ENCODE assay signal across 1 cellular context in the genomic region with DNA sequence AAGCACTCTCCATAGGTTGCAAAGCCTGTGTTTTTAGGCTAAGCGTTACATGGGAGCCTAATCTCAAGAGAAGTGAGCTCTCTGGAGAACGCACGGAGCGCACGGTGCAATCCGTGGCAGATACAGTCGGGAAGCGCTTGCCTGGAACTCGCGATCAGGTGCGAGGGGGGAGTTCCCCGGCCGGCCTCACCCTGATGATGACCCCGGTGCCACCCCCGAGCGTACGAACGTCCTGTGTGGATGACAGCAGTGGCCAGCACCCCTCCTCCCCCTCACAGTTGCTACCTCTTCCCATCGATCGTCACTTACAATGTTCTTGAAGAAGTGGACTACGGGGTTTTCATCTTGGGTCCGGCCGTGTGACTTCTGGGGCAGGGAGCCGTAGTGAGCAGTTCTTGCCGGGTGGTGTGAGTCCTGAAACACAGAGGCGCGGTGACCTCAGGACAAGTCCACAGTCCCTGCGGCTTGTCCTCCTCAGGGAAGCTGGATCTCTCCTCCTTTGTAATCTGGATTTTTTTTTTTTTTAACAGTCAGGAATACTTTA.
TF ChIP-seq lines count a peak whose summit lies in the region.

No MANE protein-coding gene starts in this region.

TF ChIP-seq in HepG2, 621 proteins besides CTCF, POLR2A, EP300 and RAD21 (continued from another document):
- TF ChIP-seq, protein P1, sequence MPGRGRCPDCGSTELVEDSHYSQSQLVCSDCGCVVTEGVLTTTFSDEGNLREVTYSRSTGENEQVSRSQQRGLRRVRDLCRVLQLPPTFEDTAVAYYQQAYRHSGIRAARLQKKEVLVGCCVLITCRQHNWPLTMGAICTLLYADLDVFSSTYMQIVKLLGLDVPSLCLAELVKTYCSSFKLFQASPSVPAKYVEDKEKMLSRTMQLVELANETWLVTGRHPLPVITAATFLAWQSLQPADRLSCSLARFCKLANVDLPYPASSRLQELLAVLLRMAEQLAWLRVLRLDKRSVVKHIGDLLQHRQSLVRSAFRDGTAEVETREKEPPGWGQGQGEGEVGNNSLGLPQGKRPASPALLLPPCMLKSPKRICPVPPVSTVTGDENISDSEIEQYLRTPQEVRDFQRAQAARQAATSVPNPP (CRISPR knock-in tag; IDR thresholded peaks at IDR 0.05): no peak
- TF ChIP-seq CHD2 (IDR thresholded peaks at IDR 0.05; ENCODE audit: low read depth, low read length): no peak
- no peak for TF ChIP-seq HOXA3 (CRISPR knock-in tag; IDR thresholded peaks at IDR 0.05)
- TF ChIP-seq, protein P2, sequence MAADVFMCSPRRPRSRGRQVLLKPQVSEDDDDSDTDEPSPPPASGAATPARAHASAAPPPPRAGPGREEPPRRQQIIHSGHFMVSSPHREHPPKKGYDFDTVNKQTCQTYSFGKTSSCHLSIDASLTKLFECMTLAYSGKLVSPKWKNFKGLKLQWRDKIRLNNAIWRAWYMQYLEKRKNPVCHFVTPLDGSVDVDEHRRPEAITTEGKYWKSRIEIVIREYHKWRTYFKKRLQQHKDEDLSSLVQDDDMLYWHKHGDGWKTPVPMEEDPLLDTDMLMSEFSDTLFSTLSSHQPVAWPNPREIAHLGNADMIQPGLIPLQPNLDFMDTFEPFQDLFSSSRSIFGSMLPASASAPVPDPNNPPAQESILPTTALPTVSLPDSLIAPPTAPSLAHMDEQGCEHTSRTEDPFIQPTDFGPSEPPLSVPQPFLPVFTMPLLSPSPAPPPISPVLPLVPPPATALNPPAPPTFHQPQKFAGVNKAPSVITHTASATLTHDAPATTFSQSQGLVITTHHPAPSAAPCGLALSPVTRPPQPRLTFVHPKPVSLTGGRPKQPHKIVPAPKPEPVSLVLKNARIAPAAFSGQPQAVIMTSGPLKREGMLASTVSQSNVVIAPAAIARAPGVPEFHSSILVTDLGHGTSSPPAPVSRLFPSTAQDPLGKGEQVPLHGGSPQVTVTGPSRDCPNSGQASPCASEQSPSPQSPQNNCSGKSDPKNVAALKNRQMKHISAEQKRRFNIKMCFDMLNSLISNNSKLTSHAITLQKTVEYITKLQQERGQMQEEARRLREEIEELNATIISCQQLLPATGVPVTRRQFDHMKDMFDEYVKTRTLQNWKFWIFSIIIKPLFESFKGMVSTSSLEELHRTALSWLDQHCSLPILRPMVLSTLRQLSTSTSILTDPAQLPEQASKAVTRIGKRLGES (CRISPR knock-in tag; IDR thresholded peaks at IDR 0.05; ENCODE audit: borderline replicate concordance): no peak
- TF ChIP-seq, protein P3, sequence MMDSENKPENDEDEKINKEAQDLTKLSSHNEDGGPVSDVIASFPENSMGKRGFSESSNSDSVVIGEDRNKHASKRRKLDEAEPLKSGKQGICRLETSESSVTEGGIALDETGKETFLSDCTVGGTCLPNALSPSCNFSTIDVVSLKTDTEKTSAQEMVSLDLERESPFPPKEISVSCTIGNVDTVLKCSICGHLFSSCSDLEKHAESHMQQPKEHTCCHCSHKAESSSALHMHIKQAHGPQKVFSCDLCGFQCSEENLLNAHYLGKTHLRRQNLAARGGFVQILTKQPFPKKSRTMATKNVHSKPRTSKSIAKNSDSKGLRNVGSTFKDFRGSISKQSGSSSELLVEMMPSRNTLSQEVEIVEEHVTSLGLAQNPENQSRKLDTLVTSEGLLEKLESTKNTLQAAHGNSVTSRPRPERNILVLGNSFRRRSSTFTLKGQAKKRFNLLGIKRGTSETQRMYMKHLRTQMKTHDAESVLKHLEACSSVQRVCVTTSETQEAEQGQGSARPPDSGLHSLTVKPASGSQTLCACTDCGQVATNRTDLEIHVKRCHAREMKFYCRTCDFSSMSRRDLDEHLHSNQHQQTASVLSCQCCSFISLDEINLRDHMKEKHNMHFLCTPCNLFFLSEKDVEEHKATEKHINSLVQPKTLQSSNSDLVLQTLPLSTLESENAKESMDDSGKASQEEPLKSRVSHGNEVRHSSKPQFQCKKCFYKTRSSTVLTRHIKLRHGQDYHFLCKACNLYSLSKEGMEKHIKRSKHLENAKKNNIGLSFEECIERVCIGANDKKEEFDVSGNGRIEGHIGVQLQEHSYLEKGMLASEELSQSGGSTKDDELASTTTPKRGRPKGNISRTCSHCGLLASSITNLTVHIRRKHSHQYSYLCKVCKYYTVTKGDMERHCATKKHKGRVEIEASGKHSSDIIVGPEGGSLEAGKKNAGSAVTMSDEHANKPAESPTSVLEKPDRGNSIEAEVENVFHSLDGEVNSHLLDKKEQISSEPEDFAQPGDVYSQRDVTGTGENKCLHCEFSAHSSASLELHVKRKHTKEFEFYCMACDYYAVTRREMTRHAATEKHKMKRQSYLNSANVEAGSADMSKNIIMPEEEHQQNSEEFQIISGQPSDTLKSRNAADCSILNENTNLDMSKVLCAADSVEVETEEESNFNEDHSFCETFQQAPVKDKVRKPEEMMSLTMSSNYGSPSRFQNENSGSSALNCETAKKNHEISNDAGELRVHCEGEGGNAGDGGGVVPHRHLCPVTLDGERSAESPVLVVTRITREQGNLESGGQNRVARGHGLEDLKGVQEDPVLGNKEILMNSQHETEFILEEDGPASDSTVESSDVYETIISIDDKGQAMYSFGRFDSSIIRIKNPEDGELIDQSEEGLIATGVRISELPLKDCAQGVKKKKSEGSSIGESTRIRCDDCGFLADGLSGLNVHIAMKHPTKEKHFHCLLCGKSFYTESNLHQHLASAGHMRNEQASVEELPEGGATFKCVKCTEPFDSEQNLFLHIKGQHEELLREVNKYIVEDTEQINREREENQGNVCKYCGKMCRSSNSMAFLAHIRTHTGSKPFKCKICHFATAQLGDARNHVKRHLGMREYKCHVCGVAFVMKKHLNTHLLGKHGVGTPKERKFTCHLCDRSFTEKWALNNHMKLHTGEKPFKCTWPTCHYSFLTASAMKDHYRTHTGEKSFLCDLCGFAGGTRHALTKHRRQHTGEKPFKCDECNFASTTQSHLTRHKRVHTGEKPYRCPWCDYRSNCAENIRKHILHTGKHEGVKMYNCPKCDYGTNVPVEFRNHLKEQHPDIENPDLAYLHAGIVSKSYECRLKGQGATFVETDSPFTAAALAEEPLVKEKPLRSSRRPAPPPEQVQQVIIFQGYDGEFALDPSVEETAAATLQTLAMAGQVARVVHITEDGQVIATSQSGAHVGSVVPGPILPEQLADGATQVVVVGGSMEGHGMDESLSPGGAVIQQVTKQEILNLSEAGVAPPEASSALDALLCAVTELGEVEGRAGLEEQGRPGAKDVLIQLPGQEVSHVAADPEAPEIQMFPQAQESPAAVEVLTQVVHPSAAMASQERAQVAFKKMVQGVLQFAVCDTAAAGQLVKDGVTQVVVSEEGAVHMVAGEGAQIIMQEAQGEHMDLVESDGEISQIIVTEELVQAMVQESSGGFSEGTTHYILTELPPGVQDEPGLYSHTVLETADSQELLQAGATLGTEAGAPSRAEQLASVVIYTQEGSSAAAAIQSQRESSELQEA (CRISPR knock-in tag; IDR thresholded peaks at IDR 0.05; ENCODE audit: not compliant biosample characterization): no peak
